In genomic region chr2:198763793-198764192, GRCh38 we compare ENCODE assay signal across 26 cellular contexts.
DNase-seq lines count a peak whose midpoint lies in the region; ATAC-seq, FAIRE-seq and TF ChIP-seq lines count a peak whose summit lies in the region.
"Had no signal": no experiment of that assay in that cellular context is flagged by ENCODE, and none has a peak within 500 bp of the region (broad histone marks: within the 10 kb centered on the region; RNA-seq: fewer than 3 reads in every experiment).

No MANE protein-coding gene starts in this region.

- no peaks in the 10 kb centered on the region for H3K36me3 ChIP-seq in GM12878 (ENCODE audit: control insufficient read depth in 2 of 2, insufficient read depth in 2 of 2, low read length in 1 of 2)
- H3K36me3 ChIP-seq: SJSA1 had no signal

- no peak overlapping the region for H2AFZ ChIP-seq in GM12878 (ENCODE audit: control insufficient read depth, low read depth, low read length)
- H2AFZ ChIP-seq: GM23248, PC-9 had no signal

- no peaks in the 10 kb centered on the region for H3K79me2 ChIP-seq in GM12878 (ENCODE audit: control insufficient read depth, insufficient read depth, low read length)

- POLR2A ChIA-PET in GM12878 (lab: Charles Lee), result interaction anchor here (1.4 kb wide), 1 partner anchor 12 kb away, joined by 5 read pairs; no protein-coding TSS in a partner anchor

- intact Hi-C loops in GM12878 (cut with micrococcal nuclease; ENCODE audit: unreplicated experiment), result no loop called here
- intact Hi-C loops in head of caudate nucleus (cut with DNase I), result no loop called here

- in situ Hi-C loops in GM12878 (cut with MboI), result no loop called here

- H3K9ac ChIP-seq in GM12878 (ENCODE audit: control insufficient read depth, insufficient read depth, low read length), result no peak overlapping the region
- H3K9ac ChIP-seq: GM23248 had no signal

- no peak overlapping the region for H3K4me2 ChIP-seq in GM12878 (ENCODE audit: control insufficient read depth, insufficient read depth)
- H3K4me2 ChIP-seq: PC-9 had no signal

- CTCF ChIA-PET in GM12878 (lab: Yijun Ruan, JAX), result interaction anchor here (0.6 to 3.1 kb wide), 6 partner anchors 8 to 225 kb away, joined by 3 to 11 read pairs (median 4); no protein-coding TSS in a partner anchor

- SMC1A ChIA-PET in GM12878 (lab: Charles Lee; ENCODE audit: uncharacterized antibody, unreplicated experiment), result interaction anchor here (0.9 to 8.3 kb wide), 17 partner anchors 9 to 148 kb away, joined by 3 to 93 read pairs (median 5); no protein-coding TSS in a partner anchor

- no peak overlapping the region for H3K27ac ChIP-seq in GM12878 (ENCODE audit: control insufficient read depth, insufficient read depth)
- H3K27ac ChIP-seq: GM23248, PC-9, SJSA1 had no signal

- peak; percentile 65 for DNase-seq in HCEC 1CT
- peak; percentile 48 for DNase-seq in OCI-M1 (lab: John Stamatoyannopoulos, UW)
- DNase-seq in GM12878 (ENCODE audit: low read depth, low spot score), result no peak
- DNase-seq in iris pigment epithelial cell (ENCODE audit: low read depth), result peak; percentile 3
- DNase-seq in GM12892 (ENCODE audit: insufficient read length), result no peak
- DNase-seq in head of caudate nucleus, result no peak
- no peak for DNase-seq in LoVo (ENCODE audit: low spot score)
- DNase-seq: CD4-positive, CD25-positive, alpha-beta regulatory T cell; DMS153; DND-41; GM23248; H7; KG1; MV-4-11; NCI-H1105; NCI-H1436 treated with DMSO at 0.1 percent for 48 hours; NCI-H187 treated with DMSO at 0.1 percent for 48 hours; NCI-H2107; NCI-H524; NCI-H774; NK-92 treated with Interleukin-12 subunit alpha and Interleukin-12 subunit beta, amount 100 ng/mL, for 24 hours; PC-9; Right ventricle myocardium superior; RPMI8226 had no signal

- WGBS in GM12878 (ENCODE audit: insufficient coverage, insufficient replicate concordance, low lambda C conversion rate, missing lambda C conversion rate), result 4% methylated on average over 1 of the region's 1 CpG

- no peaks in the 10 kb centered on the region for H3K9me3 ChIP-seq in GM12878 (replicated peaks; ENCODE audit: control insufficient read depth, insufficient read depth, low read length)
- H3K9me3 ChIP-seq: SJSA1 had no signal

- H3K4me3 ChIP-seq in GM12878, result no peak overlapping the region
- H3K4me3 ChIP-seq: GM23248, PC-9, SJSA1 had no signal

- H3K27me3 ChIP-seq in GM12878 (replicated peaks in 1 of 2; ENCODE audit: control insufficient read depth in 2 of 2, insufficient read depth in 2 of 2, low read length in 1 of 2), result no peaks in the 10 kb centered on the region
- H3K27me3 ChIP-seq: SJSA1 had no signal

- RAD21 ChIA-PET in GM12878 (lab: Charles Lee; ENCODE audit: unreplicated experiment), result interaction anchor here (0.7 to 3.0 kb wide), 13 partner anchors 9 to 126 kb away, joined by 3 to 16 read pairs (median 5); no protein-coding TSS in a partner anchor

- TF ChIP-seq CTCF in GM12878 (IDR thresholded peaks at IDR 0.05 in 2 of 3, conservative IDR thresholded peaks at IDR 0.05 in 1 of 3; ENCODE audit: control insufficient read depth in 2 of 3, extremely low read depth in 1 of 3, insufficient read depth in 1 of 3, low read depth in 3 of 3, low read length in 3 of 3), result no peak

- ATAC-seq in GM12878 (peak; percentile 50), HG03175 (IDR thresholded peaks at IDR 0.05; ENCODE audit: unreplicated experiment) (no peak)

- TF ChIP-seq EP300 in GM12878 (IDR thresholded peaks at IDR 0.05; ENCODE audit: borderline replicate concordance in 1 of 2, control insufficient read depth in 1 of 2, low read depth in 2 of 2, low read length in 2 of 2), result no peak

- no peak for TF ChIP-seq POLR2A in GM12878 (IDR thresholded peaks at IDR 0.05; ENCODE audit: low read depth, low read length)
- no peak for TF ChIP-seq POLR2A in GM12892 (IDR thresholded peaks at IDR 0.05; ENCODE audit: low read depth, low read length)

- H4K20me1 ChIP-seq in GM12878 (ENCODE audit: control insufficient read depth, insufficient read depth), result no peaks in the 10 kb centered on the region

- H3K4me1 ChIP-seq in GM12878 (ENCODE audit: control insufficient read depth, insufficient read depth, low read length), result no peaks in the 10 kb centered on the region
- H3K4me1 ChIP-seq: SJSA1 had no signal

- no TSS peak for BruUV-seq in GM12878 (replicated peaks; lab: Mats Ljungman, UMichigan)

- FAIRE-seq in GM12878 (lab: Jason Lieb, UNC) (no peak), GM12892 (lab: Jason Lieb, UNC) (no peak)

- no peak for TF ChIP-seq RAD21 in GM12878 (IDR thresholded peaks at IDR 0.05; ENCODE audit: insufficient read depth, low read depth, low read length)

TF ChIP-seq in GM12878, 131 proteins besides CTCF, POLR2A, EP300 and RAD21 (continues in another document):
- TF ChIP-seq ZNF217 (IDR thresholded peaks at IDR 0.05) (no peak), ZBTB33 (IDR thresholded peaks at IDR 0.05) (no peak), SP1 (IDR thresholded peaks at IDR 0.05; ENCODE audit: low read depth, low read length) (no peak), FOS (IDR thresholded peaks at IDR 0.05; ENCODE audit: borderline replicate concordance, extremely low read depth, insufficient read length) (no peak), HCFC1 (IDR thresholded peaks at IDR 0.05; ENCODE audit: low read length) (no peak), NFYA (IDR thresholded peaks at IDR 0.05; ENCODE audit: borderline replicate concordance, low read depth, low read length) (no peak), RUNX3 (IDR thresholded peaks at IDR 0.05; ENCODE audit: low read length) (no peak), ZBTB11 (CRISPR knock-in tag; IDR thresholded peaks at IDR 0.05) (no peak), CEBPB (IDR thresholded peaks at IDR 0.05; ENCODE audit: borderline replicate concordance in 1 of 2, low read depth in 2 of 2, low read length in 2 of 2) (no peak), RBBP5 (conservative IDR thresholded peaks at IDR 0.05) (no peak), TCF7 (IDR thresholded peaks at IDR 0.05; ENCODE audit: borderline replicate concordance) (no peak), ESRRA (IDR thresholded peaks at IDR 0.05; ENCODE audit: low read length) (no peak)
- TF ChIP-seq, protein P1, sequence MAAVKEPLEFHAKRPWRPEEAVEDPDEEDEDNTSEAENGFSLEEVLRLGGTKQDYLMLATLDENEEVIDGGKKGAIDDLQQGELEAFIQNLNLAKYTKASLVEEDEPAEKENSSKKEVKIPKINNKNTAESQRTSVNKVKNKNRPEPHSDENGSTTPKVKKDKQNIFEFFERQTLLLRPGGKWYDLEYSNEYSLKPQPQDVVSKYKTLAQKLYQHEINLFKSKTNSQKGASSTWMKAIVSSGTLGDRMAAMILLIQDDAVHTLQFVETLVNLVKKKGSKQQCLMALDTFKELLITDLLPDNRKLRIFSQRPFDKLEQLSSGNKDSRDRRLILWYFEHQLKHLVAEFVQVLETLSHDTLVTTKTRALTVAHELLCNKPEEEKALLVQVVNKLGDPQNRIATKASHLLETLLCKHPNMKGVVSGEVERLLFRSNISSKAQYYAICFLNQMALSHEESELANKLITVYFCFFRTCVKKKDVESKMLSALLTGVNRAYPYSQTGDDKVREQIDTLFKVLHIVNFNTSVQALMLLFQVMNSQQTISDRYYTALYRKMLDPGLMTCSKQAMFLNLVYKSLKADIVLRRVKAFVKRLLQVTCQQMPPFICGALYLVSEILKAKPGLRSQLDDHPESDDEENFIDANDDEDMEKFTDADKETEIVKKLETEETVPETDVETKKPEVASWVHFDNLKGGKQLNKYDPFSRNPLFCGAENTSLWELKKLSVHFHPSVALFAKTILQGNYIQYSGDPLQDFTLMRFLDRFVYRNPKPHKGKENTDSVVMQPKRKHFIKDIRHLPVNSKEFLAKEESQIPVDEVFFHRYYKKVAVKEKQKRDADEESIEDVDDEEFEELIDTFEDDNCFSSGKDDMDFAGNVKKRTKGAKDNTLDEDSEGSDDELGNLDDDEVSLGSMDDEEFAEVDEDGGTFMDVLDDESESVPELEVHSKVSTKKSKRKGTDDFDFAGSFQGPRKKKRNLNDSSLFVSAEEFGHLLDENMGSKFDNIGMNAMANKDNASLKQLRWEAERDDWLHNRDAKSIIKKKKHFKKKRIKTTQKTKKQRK (IDR thresholded peaks at IDR 0.05; ENCODE audit: low read depth, low read length), result no peak

Comparison
In these comparisons a context has a peak if more than half of its experiments do, and no peak if none do; other contexts are left out.
1. DNase-seq: peak in HCEC 1CT (single experiment), OCI-M1 (single experiment) and iris pigment epithelial cell (single experiment); none in GM12878 (single experiment), GM12892 (single experiment), head of caudate nucleus (0 of 42) and LoVo (single experiment).